1 cellular context compared by ENCODE assay signal in genomic region chr20:63882257-63883208, GRCh38.
TF ChIP-seq lines count a peak whose summit lies in the region.

No MANE protein-coding gene starts in this region.

TF ChIP-seq in K562, 482 proteins besides CTCF, POLR2A, EP300 and RAD21:
- TF ChIP-seq GTF2A2 (tag; IDR thresholded peaks at IDR 0.05): no peak
- TF ChIP-seq SREBF2 (CRISPR knock-in tag; IDR thresholded peaks at IDR 0.05): no peak
- peak; percentile 7; the same call in 1 of the 2 replicates for TF ChIP-seq RBFOX2 (IDR thresholded peaks at IDR 0.05; ENCODE audit: low read depth, low read length)
